Comparison of ENCODE assay signal across 12 cellular contexts in genomic region chr3:102092617-102093466, GRCh38.
A peak's percentile ranks its signal among the peaks of the same experiment; 100 is the strongest.
DNase-seq lines count a peak whose midpoint lies in the region; ATAC-seq lines count a peak whose summit lies in the region.
"Had no signal": no experiment of that assay in that cellular context is flagged by ENCODE, and none has a peak within 500 bp of the region (broad histone marks: within the 10 kb centered on the region; RNA-seq: fewer than 3 reads in every experiment).

No MANE protein-coding gene starts in this region.

- H3K9me3 Mint-ChIP-seq in activated naive CD4-positive, alpha-beta T cell treated with anti-CD3 and anti-CD28 coated beads, Interleukin-2, amount 50 U/mL, for 72 hours, result no peaks in the 10 kb centered on the region
- H3K9me3 Mint-ChIP-seq: H9 had no signal

- peak; percentile 62 for DNase-seq in EL
- DNase-seq in activated naive CD4-positive, alpha-beta T cell treated with anti-CD3 and anti-CD28 coated beads, Interleukin-2, amount 50 U/mL, for 72 hours (ENCODE audit: low spot score in 2 of 2), result no peak
- peak; percentile 99 for DNase-seq in kidney tubule cell (ENCODE audit: low spot score)
- no peak for DNase-seq in activated gamma-delta T cell treated with Interleukin-2 at 50 U/mL for 16 hours
- no peak for DNase-seq in posterior vena cava (ENCODE audit: low spot score)
- DNase-seq in ecto neural progenitor cell (ENCODE audit: low spot score), result no peak
- DNase-seq: H9, heart right ventricle, PC-9, substantia nigra had no signal

- H3K27ac Mint-ChIP-seq in activated naive CD4-positive, alpha-beta T cell treated with anti-CD3 and anti-CD28 coated beads, Interleukin-2, amount 50 U/mL, for 72 hours, result peak overlapping the region; percentile 66 to 95
- H3K27ac Mint-ChIP-seq: H9 had no signal

- peak; percentile 38 for ATAC-seq in HG02759 (IDR thresholded peaks at IDR 0.05; ENCODE audit: unreplicated experiment)
- peak; percentile 88 to 90 for ATAC-seq in activated naive CD4-positive, alpha-beta T cell treated with anti-CD3 and anti-CD28 coated beads, Interleukin-2, amount 50 U/mL, for 72 hours
- no peak for ATAC-seq in GM19467 (IDR thresholded peaks at IDR 0.05; ENCODE audit: unreplicated experiment)
- ATAC-seq: heart right ventricle had no signal

- no peaks in the 10 kb centered on the region for H3K36me3 Mint-ChIP-seq in activated naive CD4-positive, alpha-beta T cell treated with anti-CD3 and anti-CD28 coated beads, Interleukin-2, amount 50 U/mL, for 72 hours

- intact Hi-C loops in posterior vena cava (cut with DNase I), result no loop called here

Comparison
In these comparisons a context has a peak if more than half of its experiments do, and no peak if none do; other contexts are left out.
1. DNase-seq: peak in EL (single experiment) and kidney tubule cell (single experiment); none in activated naive CD4-positive, alpha-beta T cell treated with anti-CD3 and anti-CD28 coated beads, Interleukin-2, amount 50 U/mL, for 72 hours (0 of 2), activated gamma-delta T cell treated with Interleukin-2 at 50 U/mL for 16 hours (single experiment), posterior vena cava (single experiment) and ecto neural progenitor cell (single experiment).